1 cellular context compared by ENCODE assay signal in genomic region chr11:14891143-14892035, GRCh38.
TF ChIP-seq lines count a peak whose summit lies in the region.

No MANE protein-coding gene starts in this region.

TF ChIP-seq in K562, 482 proteins besides CTCF, POLR2A, EP300 and RAD21 (continued from another document and continues in another):
- TF ChIP-seq, protein P1, sequence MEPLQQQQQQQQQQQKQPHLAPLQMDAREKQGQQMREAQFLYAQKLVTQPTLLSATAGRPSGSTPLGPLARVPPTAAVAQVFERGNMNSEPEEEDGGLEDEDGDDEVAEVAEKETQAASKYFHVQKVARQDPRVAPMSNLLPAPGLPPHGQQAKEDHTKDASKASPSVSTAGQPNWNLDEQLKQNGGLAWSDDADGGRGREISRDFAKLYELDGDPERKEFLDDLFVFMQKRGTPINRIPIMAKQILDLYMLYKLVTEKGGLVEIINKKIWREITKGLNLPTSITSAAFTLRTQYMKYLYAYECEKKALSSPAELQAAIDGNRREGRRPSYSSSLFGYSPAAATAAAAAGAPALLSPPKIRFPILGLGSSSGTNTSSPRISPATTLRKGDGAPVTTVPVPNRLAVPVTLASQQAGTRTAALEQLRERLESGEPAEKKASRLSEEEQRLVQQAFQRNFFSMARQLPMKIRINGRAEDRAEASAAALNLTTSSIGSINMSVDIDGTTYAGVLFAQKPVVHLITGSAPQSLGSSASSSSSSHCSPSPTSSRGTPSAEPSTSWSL (CRISPR knock-in tag; IDR thresholded peaks at IDR 0.05; ENCODE audit: borderline replicate concordance): no peak
- TF ChIP-seq GTF2A2 (tag; IDR thresholded peaks at IDR 0.05) (no peak), ZKSCAN3 (CRISPR knock-in tag; IDR thresholded peaks at IDR 0.05) (no peak), FOXA3 (CRISPR knock-in tag; conservative IDR thresholded peaks at IDR 0.05 in 1 of 2, IDR thresholded peaks at IDR 0.05 in 1 of 2) (peak in 1 of 2 experiments; percentile 81; a peak in 2 of 4 replicates), HNRNPLL (IDR thresholded peaks at IDR 0.05; ENCODE audit: low read depth, low read length, poor library complexity, severe bottlenecking) (peak; percentile 17), ZNF217 (CRISPR knock-in tag; IDR thresholded peaks at IDR 0.05) (no peak), SNRNP70 (optimal IDR thresholded peaks at IDR 0.05; ENCODE audit: low read depth, low read length) (no peak), ZNF561 (CRISPR knock-in tag; conservative IDR thresholded peaks at IDR 0.05) (no peak), LCOR (CRISPR knock-in tag; IDR thresholded peaks at IDR 0.05) (peak; percentile 93), ZNF165 (CRISPR knock-in tag; IDR thresholded peaks at IDR 0.05; ENCODE audit: borderline replicate concordance) (no peak), MAZ (CRISPR knock-in tag; conservative IDR thresholded peaks at IDR 0.05 in 1 of 2, IDR thresholded peaks at IDR 0.05 in 1 of 2) (peak; percentile 88 to 96), ZNF589 (CRISPR knock-in tag; IDR thresholded peaks at IDR 0.05; ENCODE audit: low read depth) (no peak), ZSCAN32 (CRISPR knock-in tag; IDR thresholded peaks at IDR 0.05) (no peak), CUX1 (CRISPR knock-in tag; IDR thresholded peaks at IDR 0.05) (no peak), ZNF277 (CRISPR knock-in tag; IDR thresholded peaks at IDR 0.05; ENCODE audit: borderline replicate concordance) (no peak), DACH1 (IDR thresholded peaks at IDR 0.05; ENCODE audit: partially characterized antibody) (no peak), CBX3 (IDR thresholded peaks at IDR 0.05; ENCODE audit: borderline replicate concordance in 1 of 2, low read length in 2 of 2) (peak in 1 of 2 experiments; percentile 85; a peak in 1 of 3 replicates), ADNP (tag; IDR thresholded peaks at IDR 0.05) (no peak), E2F5 (CRISPR knock-in tag; IDR thresholded peaks at IDR 0.05) (peak; percentile 66; the same call in 1 of the 2 replicates), XRCC3 (IDR thresholded peaks at IDR 0.05) (no peak), TFE3 (CRISPR knock-in tag; IDR thresholded peaks at IDR 0.05) (peak; percentile 6; the same call in 1 of the 2 replicates), RFX1 (IDR thresholded peaks at IDR 0.05) (no peak), ZNF717 (CRISPR knock-in tag; IDR thresholded peaks at IDR 0.05) (no peak), SMAD4 (CRISPR knock-in tag; conservative IDR thresholded peaks at IDR 0.05) (0 out of 2 replicates have a peak, but pooled peaks have one; percentile 57), PPARD (CRISPR knock-in tag; IDR thresholded peaks at IDR 0.05) (no peak), NUFIP1 (IDR thresholded peaks at IDR 0.05; ENCODE audit: partially characterized antibody) (no peak), CHD4 (IDR thresholded peaks at IDR 0.05; ENCODE audit: insufficient read depth, insufficient replicate concordance, low read depth, low read length, poor library complexity, severe bottlenecking) (no peak), TSC22D4 (tag; IDR thresholded peaks at IDR 0.05) (no peak), U2AF1 (optimal IDR thresholded peaks at IDR 0.05; ENCODE audit: low read depth, low read length) (peak; percentile 70), ZBTB7A (IDR thresholded peaks at IDR 0.05; ENCODE audit: borderline replicate concordance, control insufficient read depth, low read depth, low read length) (no peak), NONO (IDR thresholded peaks at IDR 0.05; ENCODE audit: low read depth in 2 of 2, low read length in 1 of 2) (no peak), ZNF134 (CRISPR knock-in tag; conservative IDR thresholded peaks at IDR 0.05) (no peak), ZNF76 (CRISPR knock-in tag; IDR thresholded peaks at IDR 0.05; ENCODE audit: borderline replicate concordance) (no peak), ZBED1 (IDR thresholded peaks at IDR 0.05) (no peak), STAG1 (CRISPR knock-in tag; IDR thresholded peaks at IDR 0.05; ENCODE audit: borderline replicate concordance) (no peak)
- TF ChIP-seq, protein P2, sequence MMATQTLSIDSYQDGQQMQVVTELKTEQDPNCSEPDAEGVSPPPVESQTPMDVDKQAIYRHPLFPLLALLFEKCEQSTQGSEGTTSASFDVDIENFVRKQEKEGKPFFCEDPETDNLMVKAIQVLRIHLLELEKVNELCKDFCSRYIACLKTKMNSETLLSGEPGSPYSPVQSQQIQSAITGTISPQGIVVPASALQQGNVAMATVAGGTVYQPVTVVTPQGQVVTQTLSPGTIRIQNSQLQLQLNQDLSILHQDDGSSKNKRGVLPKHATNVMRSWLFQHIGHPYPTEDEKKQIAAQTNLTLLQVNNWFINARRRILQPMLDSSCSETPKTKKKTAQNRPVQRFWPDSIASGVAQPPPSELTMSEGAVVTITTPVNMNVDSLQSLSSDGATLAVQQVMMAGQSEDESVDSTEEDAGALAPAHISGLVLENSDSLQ (IDR thresholded peaks at IDR 0.05): no peak
- TF ChIP-seq, protein P3, sequence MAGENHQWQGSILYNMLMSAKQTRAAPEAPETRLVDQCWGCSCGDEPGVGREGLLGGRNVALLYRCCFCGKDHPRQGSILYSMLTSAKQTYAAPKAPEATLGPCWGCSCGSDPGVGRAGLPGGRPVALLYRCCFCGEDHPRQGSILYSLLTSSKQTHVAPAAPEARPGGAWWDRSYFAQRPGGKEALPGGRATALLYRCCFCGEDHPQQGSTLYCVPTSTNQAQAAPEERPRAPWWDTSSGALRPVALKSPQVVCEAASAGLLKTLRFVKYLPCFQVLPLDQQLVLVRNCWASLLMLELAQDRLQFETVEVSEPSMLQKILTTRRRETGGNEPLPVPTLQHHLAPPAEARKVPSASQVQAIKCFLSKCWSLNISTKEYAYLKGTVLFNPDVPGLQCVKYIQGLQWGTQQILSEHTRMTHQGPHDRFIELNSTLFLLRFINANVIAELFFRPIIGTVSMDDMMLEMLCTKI (IDR thresholded peaks at IDR 0.05; ENCODE audit: partially characterized antibody): no peak
- TF ChIP-seq, protein P4, sequence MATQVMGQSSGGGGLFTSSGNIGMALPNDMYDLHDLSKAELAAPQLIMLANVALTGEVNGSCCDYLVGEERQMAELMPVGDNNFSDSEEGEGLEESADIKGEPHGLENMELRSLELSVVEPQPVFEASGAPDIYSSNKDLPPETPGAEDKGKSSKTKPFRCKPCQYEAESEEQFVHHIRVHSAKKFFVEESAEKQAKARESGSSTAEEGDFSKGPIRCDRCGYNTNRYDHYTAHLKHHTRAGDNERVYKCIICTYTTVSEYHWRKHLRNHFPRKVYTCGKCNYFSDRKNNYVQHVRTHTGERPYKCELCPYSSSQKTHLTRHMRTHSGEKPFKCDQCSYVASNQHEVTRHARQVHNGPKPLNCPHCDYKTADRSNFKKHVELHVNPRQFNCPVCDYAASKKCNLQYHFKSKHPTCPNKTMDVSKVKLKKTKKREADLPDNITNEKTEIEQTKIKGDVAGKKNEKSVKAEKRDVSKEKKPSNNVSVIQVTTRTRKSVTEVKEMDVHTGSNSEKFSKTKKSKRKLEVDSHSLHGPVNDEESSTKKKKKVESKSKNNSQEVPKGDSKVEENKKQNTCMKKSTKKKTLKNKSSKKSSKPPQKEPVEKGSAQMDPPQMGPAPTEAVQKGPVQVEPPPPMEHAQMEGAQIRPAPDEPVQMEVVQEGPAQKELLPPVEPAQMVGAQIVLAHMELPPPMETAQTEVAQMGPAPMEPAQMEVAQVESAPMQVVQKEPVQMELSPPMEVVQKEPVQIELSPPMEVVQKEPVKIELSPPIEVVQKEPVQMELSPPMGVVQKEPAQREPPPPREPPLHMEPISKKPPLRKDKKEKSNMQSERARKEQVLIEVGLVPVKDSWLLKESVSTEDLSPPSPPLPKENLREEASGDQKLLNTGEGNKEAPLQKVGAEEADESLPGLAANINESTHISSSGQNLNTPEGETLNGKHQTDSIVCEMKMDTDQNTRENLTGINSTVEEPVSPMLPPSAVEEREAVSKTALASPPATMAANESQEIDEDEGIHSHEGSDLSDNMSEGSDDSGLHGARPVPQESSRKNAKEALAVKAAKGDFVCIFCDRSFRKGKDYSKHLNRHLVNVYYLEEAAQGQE (CRISPR knock-in tag; IDR thresholded peaks at IDR 0.05; ENCODE audit: low read depth): 0 out of 2 replicates have a peak, but pooled peaks have one; percentile 24
- TF ChIP-seq, protein P5, sequence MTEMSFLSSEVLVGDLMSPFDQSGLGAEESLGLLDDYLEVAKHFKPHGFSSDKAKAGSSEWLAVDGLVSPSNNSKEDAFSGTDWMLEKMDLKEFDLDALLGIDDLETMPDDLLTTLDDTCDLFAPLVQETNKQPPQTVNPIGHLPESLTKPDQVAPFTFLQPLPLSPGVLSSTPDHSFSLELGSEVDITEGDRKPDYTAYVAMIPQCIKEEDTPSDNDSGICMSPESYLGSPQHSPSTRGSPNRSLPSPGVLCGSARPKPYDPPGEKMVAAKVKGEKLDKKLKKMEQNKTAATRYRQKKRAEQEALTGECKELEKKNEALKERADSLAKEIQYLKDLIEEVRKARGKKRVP (CRISPR knock-in tag; IDR thresholded peaks at IDR 0.05): peak; percentile 11; the same call in 1 of the 2 replicates
- TF ChIP-seq, protein P6, sequence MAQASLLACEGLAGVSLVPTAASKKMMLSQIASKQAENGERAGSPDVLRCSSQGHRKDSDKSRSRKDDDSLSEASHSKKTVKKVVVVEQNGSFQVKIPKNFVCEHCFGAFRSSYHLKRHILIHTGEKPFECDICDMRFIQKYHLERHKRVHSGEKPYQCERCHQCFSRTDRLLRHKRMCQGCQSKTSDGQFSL (CRISPR knock-in tag; IDR thresholded peaks at IDR 0.05): peak; percentile 55; the same call in 1 of the 2 replicates
- TF ChIP-seq, protein P6 (tag; IDR thresholded peaks at IDR 0.05): no peak
- TF ChIP-seq, protein P7, sequence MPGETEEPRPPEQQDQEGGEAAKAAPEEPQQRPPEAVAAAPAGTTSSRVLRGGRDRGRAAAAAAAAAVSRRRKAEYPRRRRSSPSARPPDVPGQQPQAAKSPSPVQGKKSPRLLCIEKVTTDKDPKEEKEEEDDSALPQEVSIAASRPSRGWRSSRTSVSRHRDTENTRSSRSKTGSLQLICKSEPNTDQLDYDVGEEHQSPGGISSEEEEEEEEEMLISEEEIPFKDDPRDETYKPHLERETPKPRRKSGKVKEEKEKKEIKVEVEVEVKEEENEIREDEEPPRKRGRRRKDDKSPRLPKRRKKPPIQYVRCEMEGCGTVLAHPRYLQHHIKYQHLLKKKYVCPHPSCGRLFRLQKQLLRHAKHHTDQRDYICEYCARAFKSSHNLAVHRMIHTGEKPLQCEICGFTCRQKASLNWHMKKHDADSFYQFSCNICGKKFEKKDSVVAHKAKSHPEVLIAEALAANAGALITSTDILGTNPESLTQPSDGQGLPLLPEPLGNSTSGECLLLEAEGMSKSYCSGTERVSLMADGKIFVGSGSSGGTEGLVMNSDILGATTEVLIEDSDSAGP (CRISPR knock-in tag; IDR thresholded peaks at IDR 0.05): no peak
